In genomic region chr9:130186839-130187522, GRCh38 we compare ENCODE assay signal across 1 cellular context.
TF ChIP-seq lines count a peak whose summit lies in the region.

No MANE protein-coding gene starts in this region.

TF ChIP-seq in H1, 55 proteins besides CTCF, POLR2A, EP300 and RAD21 (continued from another document):
- TF ChIP-seq, protein P1, sequence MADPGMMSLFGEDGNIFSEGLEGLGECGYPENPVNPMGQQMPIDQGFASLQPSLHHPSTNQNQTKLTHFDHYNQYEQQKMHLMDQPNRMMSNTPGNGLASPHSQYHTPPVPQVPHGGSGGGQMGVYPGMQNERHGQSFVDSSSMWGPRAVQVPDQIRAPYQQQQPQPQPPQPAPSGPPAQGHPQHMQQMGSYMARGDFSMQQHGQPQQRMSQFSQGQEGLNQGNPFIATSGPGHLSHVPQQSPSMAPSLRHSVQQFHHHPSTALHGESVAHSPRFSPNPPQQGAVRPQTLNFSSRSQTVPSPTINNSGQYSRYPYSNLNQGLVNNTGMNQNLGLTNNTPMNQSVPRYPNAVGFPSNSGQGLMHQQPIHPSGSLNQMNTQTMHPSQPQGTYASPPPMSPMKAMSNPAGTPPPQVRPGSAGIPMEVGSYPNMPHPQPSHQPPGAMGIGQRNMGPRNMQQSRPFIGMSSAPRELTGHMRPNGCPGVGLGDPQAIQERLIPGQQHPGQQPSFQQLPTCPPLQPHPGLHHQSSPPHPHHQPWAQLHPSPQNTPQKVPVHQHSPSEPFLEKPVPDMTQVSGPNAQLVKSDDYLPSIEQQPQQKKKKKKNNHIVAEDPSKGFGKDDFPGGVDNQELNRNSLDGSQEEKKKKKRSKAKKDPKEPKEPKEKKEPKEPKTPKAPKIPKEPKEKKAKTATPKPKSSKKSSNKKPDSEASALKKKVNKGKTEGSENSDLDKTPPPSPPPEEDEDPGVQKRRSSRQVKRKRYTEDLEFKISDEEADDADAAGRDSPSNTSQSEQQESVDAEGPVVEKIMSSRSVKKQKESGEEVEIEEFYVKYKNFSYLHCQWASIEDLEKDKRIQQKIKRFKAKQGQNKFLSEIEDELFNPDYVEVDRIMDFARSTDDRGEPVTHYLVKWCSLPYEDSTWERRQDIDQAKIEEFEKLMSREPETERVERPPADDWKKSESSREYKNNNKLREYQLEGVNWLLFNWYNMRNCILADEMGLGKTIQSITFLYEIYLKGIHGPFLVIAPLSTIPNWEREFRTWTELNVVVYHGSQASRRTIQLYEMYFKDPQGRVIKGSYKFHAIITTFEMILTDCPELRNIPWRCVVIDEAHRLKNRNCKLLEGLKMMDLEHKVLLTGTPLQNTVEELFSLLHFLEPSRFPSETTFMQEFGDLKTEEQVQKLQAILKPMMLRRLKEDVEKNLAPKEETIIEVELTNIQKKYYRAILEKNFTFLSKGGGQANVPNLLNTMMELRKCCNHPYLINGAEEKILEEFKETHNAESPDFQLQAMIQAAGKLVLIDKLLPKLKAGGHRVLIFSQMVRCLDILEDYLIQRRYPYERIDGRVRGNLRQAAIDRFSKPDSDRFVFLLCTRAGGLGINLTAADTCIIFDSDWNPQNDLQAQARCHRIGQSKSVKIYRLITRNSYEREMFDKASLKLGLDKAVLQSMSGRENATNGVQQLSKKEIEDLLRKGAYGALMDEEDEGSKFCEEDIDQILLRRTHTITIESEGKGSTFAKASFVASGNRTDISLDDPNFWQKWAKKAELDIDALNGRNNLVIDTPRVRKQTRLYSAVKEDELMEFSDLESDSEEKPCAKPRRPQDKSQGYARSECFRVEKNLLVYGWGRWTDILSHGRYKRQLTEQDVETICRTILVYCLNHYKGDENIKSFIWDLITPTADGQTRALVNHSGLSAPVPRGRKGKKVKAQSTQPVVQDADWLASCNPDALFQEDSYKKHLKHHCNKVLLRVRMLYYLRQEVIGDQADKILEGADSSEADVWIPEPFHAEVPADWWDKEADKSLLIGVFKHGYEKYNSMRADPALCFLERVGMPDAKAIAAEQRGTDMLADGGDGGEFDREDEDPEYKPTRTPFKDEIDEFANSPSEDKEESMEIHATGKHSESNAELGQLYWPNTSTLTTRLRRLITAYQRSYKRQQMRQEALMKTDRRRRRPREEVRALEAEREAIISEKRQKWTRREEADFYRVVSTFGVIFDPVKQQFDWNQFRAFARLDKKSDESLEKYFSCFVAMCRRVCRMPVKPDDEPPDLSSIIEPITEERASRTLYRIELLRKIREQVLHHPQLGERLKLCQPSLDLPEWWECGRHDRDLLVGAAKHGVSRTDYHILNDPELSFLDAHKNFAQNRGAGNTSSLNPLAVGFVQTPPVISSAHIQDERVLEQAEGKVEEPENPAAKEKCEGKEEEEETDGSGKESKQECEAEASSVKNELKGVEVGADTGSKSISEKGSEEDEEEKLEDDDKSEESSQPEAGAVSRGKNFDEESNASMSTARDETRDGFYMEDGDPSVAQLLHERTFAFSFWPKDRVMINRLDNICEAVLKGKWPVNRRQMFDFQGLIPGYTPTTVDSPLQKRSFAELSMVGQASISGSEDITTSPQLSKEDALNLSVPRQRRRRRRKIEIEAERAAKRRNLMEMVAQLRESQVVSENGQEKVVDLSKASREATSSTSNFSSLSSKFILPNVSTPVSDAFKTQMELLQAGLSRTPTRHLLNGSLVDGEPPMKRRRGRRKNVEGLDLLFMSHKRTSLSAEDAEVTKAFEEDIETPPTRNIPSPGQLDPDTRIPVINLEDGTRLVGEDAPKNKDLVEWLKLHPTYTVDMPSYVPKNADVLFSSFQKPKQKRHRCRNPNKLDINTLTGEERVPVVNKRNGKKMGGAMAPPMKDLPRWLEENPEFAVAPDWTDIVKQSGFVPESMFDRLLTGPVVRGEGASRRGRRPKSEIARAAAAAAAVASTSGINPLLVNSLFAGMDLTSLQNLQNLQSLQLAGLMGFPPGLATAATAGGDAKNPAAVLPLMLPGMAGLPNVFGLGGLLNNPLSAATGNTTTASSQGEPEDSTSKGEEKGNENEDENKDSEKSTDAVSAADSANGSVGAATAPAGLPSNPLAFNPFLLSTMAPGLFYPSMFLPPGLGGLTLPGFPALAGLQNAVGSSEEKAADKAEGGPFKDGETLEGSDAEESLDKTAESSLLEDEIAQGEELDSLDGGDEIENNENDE (IDR thresholded peaks at IDR 0.05; ENCODE audit: insufficient replicate concordance, low read length), result no peak
- TF ChIP-seq TCF12 (IDR thresholded peaks at IDR 0.05; ENCODE audit: low read depth, low read length) (no peak), POLR2AphosphoS5 (IDR thresholded peaks at IDR 0.05; ENCODE audit: low read depth, low read length) (no peak), MAFK (IDR thresholded peaks at IDR 0.05; ENCODE audit: low read depth, low read length) (no peak), YY1 (IDR thresholded peaks at IDR 0.05; ENCODE audit: low read depth, low read length) (no peak), JUND (IDR thresholded peaks at IDR 0.05; ENCODE audit: low read length) (peak; percentile 83; the same call in 1 of the 2 replicates), CEBPB (IDR thresholded peaks at IDR 0.05; ENCODE audit: low read depth, low read length) (no peak), EZH2 (IDR thresholded peaks at IDR 0.05; ENCODE audit: low read depth, low read length, severe bottlenecking) (no peak)
